15 cellular contexts compared by ENCODE assay signal in the genomic region with DNA sequence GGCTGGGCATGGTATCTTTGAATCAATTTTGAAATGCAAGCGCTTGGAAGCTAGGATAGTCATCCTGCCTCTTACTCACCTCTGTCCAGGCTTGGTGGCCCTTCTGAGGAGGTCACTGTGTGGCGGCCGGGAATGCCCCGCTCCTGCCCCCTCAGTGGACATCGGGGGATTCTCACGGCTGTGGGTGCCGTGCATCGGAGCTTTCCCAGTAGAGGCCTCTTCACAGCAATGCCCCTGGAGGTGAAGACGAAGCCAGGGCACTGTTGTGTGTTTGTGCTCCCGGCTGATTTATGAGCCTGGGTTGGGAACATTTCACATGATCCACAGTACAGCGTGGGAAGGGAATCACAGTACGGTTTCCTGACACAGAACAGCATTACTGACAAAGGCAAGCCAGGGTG.
"Had no signal": no experiment of that assay in that cellular context is flagged by ENCODE, and none has a peak within 500 bp of the region (broad histone marks: within the 10 kb centered on the region; RNA-seq: fewer than 3 reads in every experiment).

No MANE protein-coding gene starts in this region.

- H3K4me3 ChIP-seq: heart left ventricle, testis had no signal

- ATAC-seq: activated naive CD4-positive, alpha-beta T cell treated with anti-CD3 and anti-CD28 coated beads, Interleukin-2, amount 50 U/mL, for 72 hours; esophagus mucosa; heart left ventricle; stimulated activated naive CD8-positive, alpha-beta T cell treated with anti-CD3 and anti-CD28 coated beads, Interleukin-15, amount 100 ng/mL, for 72 hours had no signal

- H3K27me3 Mint-ChIP-seq: activated B cell treated with CpG ODN at 0.5 μM for 24 hours; activated CD4-positive, alpha-beta T cell treated with anti-CD3 and anti-CD28 coated beads, Interleukin-2, amount 10 ng/mL, durations not matched to agents 24 days and 14 days had no signal

- H3K4me3 Mint-ChIP-seq: activated B cell treated with CpG ODN at 0.5 μM for 24 hours; activated CD4-positive, alpha-beta T cell treated with anti-CD3 and anti-CD28 coated beads, Interleukin-2, amount 10 ng/mL, durations not matched to agents 24 days and 14 days; stimulated activated naive CD8-positive, alpha-beta T cell treated with anti-CD3 and anti-CD28 coated beads, Interleukin-15, amount 100 ng/mL, for 72 hours had no signal

- DNase-seq: activated B cell treated with CpG ODN at 0.5 μM for 24 hours; activated CD4-positive, alpha-beta T cell treated with anti-CD3 and anti-CD28 coated beads, Interleukin-2, amount 10 ng/mL, durations not matched to agents 24 days and 14 days; foreskin melanocyte; heart left ventricle; kidney; midbrain; naive B cell; nucleus accumbens; stimulated activated CD4-positive, alpha-beta T cell treated with anti-CD3 and anti-CD28 coated beads, Interleukin-15, amount 100 ng/mL, for 24 hours; stimulated activated CD4-positive, alpha-beta T cell treated with anti-CD3 and anti-CD28 coated beads, Interleukin-4, amount 100 ng/mL, for 24 hours; stimulated activated naive CD8-positive, alpha-beta T cell treated with anti-CD3 and anti-CD28 coated beads, Interleukin-15, amount 100 ng/mL, for 72 hours; T-helper 2 cell; testis had no signal

- H3K4me1 Mint-ChIP-seq: activated B cell treated with CpG ODN at 0.5 μM for 24 hours; activated CD4-positive, alpha-beta T cell treated with anti-CD3 and anti-CD28 coated beads, Interleukin-2, amount 10 ng/mL, durations not matched to agents 24 days and 14 days; naive B cell had no signal

- H3K36me3 ChIP-seq: heart left ventricle had no signal

- H3K9me3 Mint-ChIP-seq: activated B cell treated with CpG ODN at 0.5 μM for 24 hours; activated CD4-positive, alpha-beta T cell treated with anti-CD3 and anti-CD28 coated beads, Interleukin-2, amount 10 ng/mL, durations not matched to agents 24 days and 14 days; activated naive CD4-positive, alpha-beta T cell treated with anti-CD3 and anti-CD28 coated beads, Interleukin-2, amount 50 U/mL, for 72 hours; naive B cell had no signal

- H3K27ac ChIP-seq: heart left ventricle, testis had no signal

- H3K27ac Mint-ChIP-seq: activated B cell treated with CpG ODN at 0.5 μM for 24 hours; activated CD4-positive, alpha-beta T cell treated with anti-CD3 and anti-CD28 coated beads, Interleukin-2, amount 10 ng/mL, durations not matched to agents 24 days and 14 days; activated naive CD4-positive, alpha-beta T cell treated with anti-CD3 and anti-CD28 coated beads, Interleukin-2, amount 50 U/mL, for 72 hours; naive B cell; stimulated activated naive CD8-positive, alpha-beta T cell treated with anti-CD3 and anti-CD28 coated beads, Interleukin-15, amount 100 ng/mL, for 72 hours had no signal

- H3K36me3 Mint-ChIP-seq: activated naive CD4-positive, alpha-beta T cell treated with anti-CD3 and anti-CD28 coated beads, Interleukin-2, amount 50 U/mL, for 72 hours; naive B cell had no signal

- H3K4me1 ChIP-seq: testis had no signal

- H3K9me3 ChIP-seq: heart left ventricle, testis had no signal

- H3K27me3 ChIP-seq: heart left ventricle, testis had no signal
